In genomic region chr19:46979770-46980105, GRCh38 we compare ENCODE assay signal across 30 cellular contexts. TPM values are rescaled to one million over a fixed set of nuclear protein-coding genes. Genes with fewer than 3 reads are reported as not detected.
A peak's percentile ranks its signal among the peaks of the same experiment; 100 is the strongest.
DNase-seq lines count a peak whose midpoint lies in the region; ATAC-seq, FAIRE-seq and TF ChIP-seq lines count a peak whose summit lies in the region.
"Had no signal": no experiment of that assay in that cellular context is flagged by ENCODE, and none has a peak within 500 bp of the region (broad histone marks: within the 10 kb centered on the region; RNA-seq: fewer than 3 reads in every experiment).

No MANE protein-coding gene starts in this region.

- H3K36me3 Mint-ChIP-seq in brain, result peaks cover 5% of the 10 kb centered on the region
- peaks cover 6% of the 10 kb centered on the region for H3K36me3 Mint-ChIP-seq in neural progenitor cell
- peaks cover 4% of the 10 kb centered on the region for H3K36me3 Mint-ChIP-seq in type B pancreatic cell

- no peak overlapping the region for H3K4me3 ChIP-seq in left ventricle myocardium inferior
- no peak overlapping the region for H3K4me3 ChIP-seq in heart right ventricle
- no peak overlapping the region for H3K4me3 ChIP-seq in neural progenitor cell
- H3K4me3 ChIP-seq in kidney (ENCODE audit: low read length in 2 of 2), result no peak overlapping the region
- H3K4me3 ChIP-seq: esophagus squamous epithelium, pancreas, transverse colon had no signal

- H3K27me3 ChIP-seq in left ventricle myocardium inferior (ENCODE audit: low read depth) (no peaks in the 10 kb centered on the region), heart right ventricle (no peaks in the 10 kb centered on the region), neural progenitor cell (no peaks in the 10 kb centered on the region)
- H3K27me3 ChIP-seq: esophagus squamous epithelium, pancreas, transverse colon had no signal

- H3K27ac ChIP-seq in left ventricle myocardium inferior (replicated peaks) (peak overlapping the region; percentile 43), heart right ventricle (peak overlapping the region in 1 of 10 donors; percentile 15), neural progenitor cell (peak overlapping the region; percentile 43), caudate nucleus (ENCODE audit: low read depth, low read length) (no peak overlapping the region), kidney (ENCODE audit: low read depth in 2 of 2, low read length in 2 of 2) (peak overlapping the region in 1 of 2 donors; percentile 42)
- H3K27ac ChIP-seq: esophagus squamous epithelium, KMS-11, pancreas, transverse colon had no signal

- FAIRE-seq in kidney (lab: Jason Lieb, UNC), result no peak
- FAIRE-seq: A204.1, H1, keratinocyte, pancreas had no signal

- H3K79me2 ChIP-seq in neural progenitor cell (ENCODE audit: low read depth), result peaks cover 41% of the 10 kb centered on the region

- intact Hi-C loops in left ventricle myocardium inferior (cut with micrococcal nuclease) (loop anchor here (5.0 to 10.0 kb wide), 2 partner anchors 45 to 117 kb away; partner anchors contain the start of gene ARHGAP35), heart right ventricle (cut with DNase I) (loop anchor here in 5 of 10 donors (5.0 to 10.0 kb wide), 4 partner anchors 42 to 117 kb away; partner anchors contain the start of gene ARHGAP35 (in 3 of the 5)), kidney (cut with DNase I) (no loop called here)

- H2AFZ ChIP-seq in neural progenitor cell (replicated peaks), result no peak overlapping the region

- H3F3A ChIP-seq in neural progenitor cell (ENCODE audit: low read depth), result peaks cover 35% of the 10 kb centered on the region

- no peaks in the 10 kb centered on the region for H3K9me3 Mint-ChIP-seq in brain
- no peaks in the 10 kb centered on the region for H3K9me3 Mint-ChIP-seq in neural progenitor cell
- H3K9me3 Mint-ChIP-seq in type B pancreatic cell, result no peaks in the 10 kb centered on the region
- H3K9me3 Mint-ChIP-seq: activated CD8-positive, alpha-beta T cell treated with anti-CD3 and anti-CD28 coated beads for 36 hours; stimulated activated naive CD8-positive, alpha-beta T cell treated with anti-CD3 and anti-CD28 coated beads, Interleukin-15, amount 100 ng/mL, for 72 hours; T-cell had no signal

- H3K4me1 ChIP-seq in left ventricle myocardium inferior (peaks cover 94% of the 10 kb centered on the region), heart right ventricle (peaks cover 30 to 92% (median 77%) of the 10 kb centered on the region in 9 donors), neural progenitor cell (peaks cover 41% of the 10 kb centered on the region), kidney (ENCODE audit: control insufficient read depth in 1 of 2, insufficient read depth in 1 of 2, low read depth in 1 of 2, low read length in 2 of 2) (peaks cover 52 to 70% of the 10 kb centered on the region in 2 donors)

- H3K36me3 ChIP-seq in left ventricle myocardium inferior (no peaks in the 10 kb centered on the region), heart right ventricle (no peaks in the 10 kb centered on the region), neural progenitor cell (no peaks in the 10 kb centered on the region), kidney (ENCODE audit: control insufficient read depth in 1 of 2, insufficient read depth in 2 of 2, low read length in 2 of 2) (no peaks in the 10 kb centered on the region)
- H3K36me3 ChIP-seq: esophagus squamous epithelium, pancreas, transverse colon had no signal

- H3K9ac ChIP-seq in neural progenitor cell (no peak overlapping the region), kidney (ENCODE audit: low read length in 2 of 2) (no peak overlapping the region)
- H3K9ac ChIP-seq: KMS-11 had no signal

- H3K27me3 Mint-ChIP-seq in brain, result no peaks in the 10 kb centered on the region
- no peaks in the 10 kb centered on the region for H3K27me3 Mint-ChIP-seq in neural progenitor cell (ENCODE audit: insufficient read depth, low read depth)
- no peaks in the 10 kb centered on the region for H3K27me3 Mint-ChIP-seq in type B pancreatic cell
- H3K27me3 Mint-ChIP-seq: activated CD8-positive, alpha-beta T cell treated with anti-CD3 and anti-CD28 coated beads for 36 hours; stimulated activated naive CD8-positive, alpha-beta T cell treated with anti-CD3 and anti-CD28 coated beads, Interleukin-15, amount 100 ng/mL, for 72 hours; T-cell had no signal

- H3K4me1 Mint-ChIP-seq in brain, result peaks cover 77% of the 10 kb centered on the region
- H3K4me1 Mint-ChIP-seq in neural progenitor cell, result peaks cover 41% of the 10 kb centered on the region
- peaks cover 57% of the 10 kb centered on the region for H3K4me1 Mint-ChIP-seq in type B pancreatic cell (ENCODE audit: unreplicated experiment)

- ATAC-seq in heart right ventricle (no peak), omental fat pad (ENCODE audit: low FRiP score) (no peak)
- ATAC-seq: activated CD8-positive, alpha-beta T cell treated with anti-CD3 and anti-CD28 coated beads for 36 hours; pancreas; sciatic nerve; stimulated activated naive CD8-positive, alpha-beta T cell treated with anti-CD3 and anti-CD28 coated beads, Interleukin-15, amount 100 ng/mL, for 72 hours; T-cell had no signal

- WGBS in heart right ventricle, 2 donors, result 84 to 85% methylated on average over 10 of the region's 10 CpGs

- H3K4me2 ChIP-seq in neural progenitor cell, result no peak overlapping the region
- H3K4me2 ChIP-seq: KMS-11 had no signal

- DNase-seq in left ventricle myocardium inferior (no peak), heart right ventricle (no peak), neural progenitor cell (ENCODE audit: low spot score) (peak; percentile 47), type B pancreatic cell (ENCODE audit: extremely low spot score, unreplicated experiment) (no peak), caudate nucleus (lab: John Stamatoyannopoulos, UW) (no peak), omental fat pad (ENCODE audit: low spot score) (no peak), kidney (no peak)
- DNase-seq: activated CD4-positive, CD25-positive, alpha-beta regulatory T cell treated with anti-CD3 and anti-CD28 coated beads, Interleukin-2, amount 50 U/mL, for 72 hours; activated CD8-positive, alpha-beta T cell treated with anti-CD3 and anti-CD28 coated beads for 36 hours; activated effector memory CD4-positive, alpha-beta T cell treated with anti-CD3 and anti-CD28 coated beads, Interleukin-2, amount 50 U/mL, for 16 hours; AML-193; DMS53; esophagus squamous epithelium; GDM1; NCI-H1436 treated with DMSO at 0.1 percent for 48 hours; NCI-H510A treated with DMSO at 0.1 percent for 48 hours; NK-92 treated with Interleukin-12 subunit alpha and Interleukin-12 subunit beta, amount 100 ng/mL, for 24 hours; pancreas; SIG-M5; stimulated activated CD4-positive, alpha-beta T cell treated with anti-CD3 and anti-CD28 coated beads, Interleukin-15, amount 100 ng/mL, for 24 hours; stimulated activated naive CD8-positive, alpha-beta T cell treated with anti-CD3 and anti-CD28 coated beads, Interleukin-15, amount 100 ng/mL, for 72 hours; T-cell; transverse colon had no signal

- H3K27ac Mint-ChIP-seq in brain (peak overlapping the region; percentile 2 to 96 (median 77)), neural progenitor cell (peak overlapping the region; percentile 58), type B pancreatic cell (peak overlapping the region; percentile 6)
- H3K27ac Mint-ChIP-seq: T-cell had no signal

- H3K9me3 ChIP-seq in left ventricle myocardium inferior (replicated peaks), result no peaks in the 10 kb centered on the region
- no peaks in the 10 kb centered on the region for H3K9me3 ChIP-seq in heart right ventricle
- H3K9me3 ChIP-seq in neural progenitor cell (ENCODE audit: low read depth), result no peaks in the 10 kb centered on the region
- H3K9me3 ChIP-seq in kidney (ENCODE audit: control insufficient read depth in 1 of 2, low read length in 2 of 2), result no peaks in the 10 kb centered on the region
- H3K9me3 ChIP-seq: esophagus squamous epithelium, pancreas, transverse colon had no signal

- H3K4me3 Mint-ChIP-seq in brain (peak overlapping the region in 1 of 5 experiments; percentile 2), neural progenitor cell (no peak overlapping the region), type B pancreatic cell (no peak overlapping the region)
- H3K4me3 Mint-ChIP-seq: activated CD8-positive, alpha-beta T cell treated with anti-CD3 and anti-CD28 coated beads for 36 hours; stimulated activated naive CD8-positive, alpha-beta T cell treated with anti-CD3 and anti-CD28 coated beads, Interleukin-15, amount 100 ng/mL, for 72 hours; T-cell had no signal

- peaks cover 73% of the 10 kb centered on the region for H4K20me1 ChIP-seq in neural progenitor cell (ENCODE audit: low read depth)

- TF ChIP-seq CTCF in left ventricle myocardium inferior (IDR thresholded peaks at IDR 0.05; ENCODE audit: borderline replicate concordance), result no peak
- TF ChIP-seq CTCF in heart right ventricle (IDR thresholded peaks at IDR 0.05), result no peak
- no peak for TF ChIP-seq CTCF in brain (conservative IDR thresholded peaks at IDR 0.05)
- no peak for TF ChIP-seq CTCF in neural progenitor cell (IDR thresholded peaks at IDR 0.05)
- no peak for TF ChIP-seq CTCF in type B pancreatic cell (conservative IDR thresholded peaks at IDR 0.05)
- no peak for TF ChIP-seq CTCF in omental fat pad (IDR thresholded peaks at IDR 0.05)
- no peak for TF ChIP-seq CTCF in kidney (IDR thresholded peaks at IDR 0.05; ENCODE audit: borderline replicate concordance, extremely low read depth, insufficient read depth)

RNA-seq across cellular contexts. Expression of gene NPAS1, which starts 39.9 kb away (rescaled TPM):
- not detected for total RNA-seq in left ventricle myocardium inferior
- 1 to 10 TPM in 1 of 10 donors, under 1 TPM in 7, not detected in 2; 0.17 to 1.3 (median 0.37) TPM for total RNA-seq in heart right ventricle
- 1 to 10 TPM in 1 of 2 donors, under 1 TPM in 1; 0.64 to 1.1 TPM for polyA plus RNA-seq in heart right ventricle
- polyA plus RNA-seq in brain (ENCODE audit: insufficient read depth, low read depth, low replicate concordance), result 6.0 TPM
- 1.2 and 4.3 TPM in 2 replicates for total RNA-seq in neural progenitor cell (ENCODE audit: low replicate concordance)
- 3.6 and 6.6 TPM in 2 replicates for total RNA-seq in type B pancreatic cell (ENCODE audit: low replicate concordance)
- 1 to 10 TPM in 2 of 4 donors, not detected in 2; 1.3 to 1.4 TPM for total RNA-seq in omental fat pad
- total RNA-seq in kidney, result 0.38 TPM
- polyA plus RNA-seq in kidney (ENCODE audit: insufficient read depth, low read depth, low replicate concordance), result 1.7 TPM
- total RNA-seq: lung microvascular endothelial cell had no signal

Comparison
In these comparisons a context has a peak if more than half of its experiments do, and no peak if none do; other contexts are left out.
1. H3K27ac Mint-ChIP-seq: peak in every context shown above with its lines; median percentile 77 in brain; 58 in neural progenitor cell; 6 in type B pancreatic cell.